1 cellular context compared by ENCODE assay signal in genomic region chr18:3119401-3120323, GRCh38.
TF ChIP-seq lines count a peak whose summit lies in the region.

No MANE protein-coding gene starts in this region.

TF ChIP-seq in H1, 55 proteins besides CTCF, POLR2A, EP300 and RAD21:
- TF ChIP-seq PHF8 (conservative IDR thresholded peaks at IDR 0.05; ENCODE audit: low read depth, low read length) (no peak), KDM1A (IDR thresholded peaks at IDR 0.05; ENCODE audit: borderline replicate concordance, low read length) (no peak), MAFK (IDR thresholded peaks at IDR 0.05; ENCODE audit: low read depth, low read length) (no peak)
TF ChIP-seq in H1: peak in this region for 0.
